21 cellular contexts compared by ENCODE assay signal in the genomic region with DNA sequence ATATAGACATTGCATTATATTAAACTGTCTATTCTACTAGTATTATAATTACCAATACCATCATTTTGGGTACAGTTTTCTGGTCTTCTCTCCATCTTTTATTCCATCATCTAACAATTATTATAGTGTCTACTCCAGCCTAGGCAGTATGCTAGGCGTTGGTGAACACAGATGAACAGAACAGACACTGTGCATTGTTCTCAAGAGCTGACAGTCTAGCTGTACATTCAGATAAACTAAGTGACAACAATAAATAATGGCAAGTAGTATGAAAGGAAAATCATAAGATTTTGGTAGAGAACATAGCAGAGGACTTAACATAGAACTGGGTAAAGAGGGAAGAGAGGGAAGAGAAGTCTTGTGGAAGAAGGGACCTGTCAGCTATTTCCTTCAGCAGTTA. TPM values are rescaled to one million over a fixed set of nuclear protein-coding genes. Genes with fewer than 3 reads are reported as not detected.
DNase-seq lines count a peak whose midpoint lies in the region; TF ChIP-seq lines count a peak whose summit lies in the region.
"Had no signal": no experiment of that assay in that cellular context is flagged by ENCODE, and none has a peak within 500 bp of the region (broad histone marks: within the 10 kb centered on the region; RNA-seq: fewer than 3 reads in every experiment).

No MANE protein-coding gene starts in this region.

- H3K9me3 Mint-ChIP-seq in immature natural killer cell, result peaks cover 0 to 5% (median 2%) of the 10 kb centered on the region in 6 donors

- H3K9me3 ChIP-seq in OCI-LY7 (ENCODE audit: low read length), result no peaks in the 10 kb centered on the region
- H3K9me3 ChIP-seq: A549, BE2C, BLaER1, Caco-2 had no signal

- no TSS peak for BruUV-seq in OCI-LY7 (replicated peaks; lab: Mats Ljungman, UMichigan)

- no peak overlapping the region for H3K4me3 Mint-ChIP-seq in immature natural killer cell
- H3K4me3 Mint-ChIP-seq: CD14-positive monocyte; CD4-positive, CD25-positive, alpha-beta regulatory T cell; CD8-positive, alpha-beta T cell had no signal

- no peaks in the 10 kb centered on the region for H3K4me1 ChIP-seq in OCI-LY7 (ENCODE audit: insufficient read depth, low read length, poor library complexity, severe bottlenecking)
- H3K4me1 ChIP-seq: BE2C, BLaER1, Caco-2 had no signal

- H4K20me1 ChIP-seq in OCI-LY7 (ENCODE audit: insufficient read depth, low read length), result no peaks in the 10 kb centered on the region
- H4K20me1 ChIP-seq: BLaER1 had no signal

- no peaks in the 10 kb centered on the region for H3K79me2 ChIP-seq in OCI-LY7 (ENCODE audit: insufficient read depth, low read depth, low read length)

- POLR2A ChIA-PET in OCI-LY7 (lab: Charles Lee), result no interaction called here

- intact Hi-C loops in OCI-LY7 (cut with micrococcal nuclease; ENCODE audit: unreplicated experiment), result no loop called here

- DNase-seq in Ammon's horn (ENCODE audit: low spot score), result peak; percentile 11
- DNase-seq in SK-MEL-5 (ENCODE audit: low read depth, low spot score), result peak; percentile 79
- peak; percentile 26 for DNase-seq in globus pallidus (ENCODE audit: low spot score)
- peak; percentile 84 for DNase-seq in pons (ENCODE audit: low spot score)
- DNase-seq in activated CD4-positive, alpha-beta T cell treated with anti-CD3 and anti-CD28 coated beads for 1 hour, result no peak
- DNase-seq in OCI-LY7 (ENCODE audit: low spot score), result no peak
- DNase-seq in NK-92 (lab: John Stamatoyannopoulos, UW; ENCODE audit: unreplicated experiment), result no peak
- no peak for DNase-seq in immature natural killer cell
- DNase-seq: AML-193; BE2C; C1 segment of cervical spinal cord; Caco-2; Calu3; CD4-positive, CD25-positive, alpha-beta regulatory T cell; CD8-positive, alpha-beta T cell; DMS79 treated with DMSO at 0.1 percent for 48 hours; GF-D8 had no signal

- CTCF ChIA-PET in OCI-LY7 (lab: Charles Lee; ENCODE audit: unreplicated experiment), result no interaction called here

- no peak overlapping the region for H3K27ac Mint-ChIP-seq in immature natural killer cell
- H3K27ac Mint-ChIP-seq: CD14-positive monocyte; CD4-positive, CD25-positive, alpha-beta regulatory T cell; CD8-positive, alpha-beta T cell had no signal

- no peak overlapping the region for H2AFZ ChIP-seq in OCI-LY7 (ENCODE audit: low read length)

- H3K9me2 ChIP-seq in OCI-LY7 (ENCODE audit: insufficient read depth, low read length), result no peaks in the 10 kb centered on the region

- TF ChIP-seq CTCF in OCI-LY7 (conservative IDR thresholded peaks at IDR 0.05; ENCODE audit: low read length), result no peak

- peaks cover 0 to 4% (median 0%) of the 10 kb centered on the region in 3 donors for H3K36me3 Mint-ChIP-seq in immature natural killer cell
- H3K36me3 Mint-ChIP-seq: CD14-positive monocyte; CD4-positive, CD25-positive, alpha-beta regulatory T cell; CD8-positive, alpha-beta T cell had no signal

- peaks cover 0 to 5% (median 2%) of the 10 kb centered on the region in 3 donors for H3K27me3 Mint-ChIP-seq in immature natural killer cell (ENCODE audit: low read depth in 3 of 3)

- no peak overlapping the region for H3K4me3 ChIP-seq in OCI-LY7 (ENCODE audit: low read depth, low read length, poor library complexity, severe bottlenecking)
- H3K4me3 ChIP-seq: A549, BLaER1 had no signal

- no peak overlapping the region for H3K27ac ChIP-seq in OCI-LY7 (ENCODE audit: low read depth, low read length, poor library complexity, severe bottlenecking)
- H3K27ac ChIP-seq: 22Rv1, A549, BLaER1 had no signal

- no peaks in the 10 kb centered on the region for H3K4me1 Mint-ChIP-seq in immature natural killer cell
- H3K4me1 Mint-ChIP-seq: CD14-positive monocyte; CD4-positive, CD25-positive, alpha-beta regulatory T cell had no signal

- in situ Hi-C loops in SK-MEL-5 (cut with HindIII; ENCODE audit: low pct_unique_long_range_greater_than_20kb, low sequenced_read_pairs), result no loop called here

- no peaks in the 10 kb centered on the region for H3K36me3 ChIP-seq in OCI-LY7 (ENCODE audit: insufficient read depth, low read length)
- H3K36me3 ChIP-seq: BE2C, BLaER1 had no signal

- H3K4me2 ChIP-seq in OCI-LY7 (ENCODE audit: low read length), result no peak overlapping the region
- H3K4me2 ChIP-seq: A549, BLaER1 had no signal

RNA-seq across cellular contexts. Expression of a gene that starts 12.5 kb away (rescaled TPM):
- 27.2 and 32.3 TPM in 2 replicates for total RNA-seq in SK-MEL-5 (2014; rRNA removed; shearing (Covaris generic))
- polyA plus RNA-seq in SK-MEL-5 (2015; cell fraction: cytosol; rRNA removed), result 16.6 and 23.3 TPM in 2 replicates
- polyA plus RNA-seq in SK-MEL-5 (2015; cell fraction: nucleus; rRNA removed), result 10.7 and 12.9 TPM in 2 replicates
- not detected in 2 replicates for total RNA-seq in OCI-LY7 (2014; rRNA removed; shearing (Covaris generic))
- not detected in 2 replicates for total RNA-seq in OCI-LY7 (2022)
- polyA plus RNA-seq in immature natural killer cell, result under 1 TPM in 2 of 3 donors, not detected in 1; 0.09 to 0.34 TPM
- total RNA-seq: Calu3; CD4-positive, CD25-positive, alpha-beta regulatory T cell had no signal
- polyA plus RNA-seq: CD14-positive monocyte; CD4-positive, CD25-positive, alpha-beta regulatory T cell had no signal

Comparison
In these comparisons a context has a peak if more than half of its experiments do, and no peak if none do; other contexts are left out.
1. DNase-seq: peak in Ammon's horn (single experiment), SK-MEL-5 (single experiment), globus pallidus (single experiment) and pons (single experiment); none in activated CD4-positive, alpha-beta T cell treated with anti-CD3 and anti-CD28 coated beads for 1 hour (single experiment), OCI-LY7 (single experiment), NK-92 (single experiment) and immature natural killer cell (0 of 3).
2. RNA of a gene that starts 12.5 kb away (total RNA-seq): 27.2 to 32.3 TPM in SK-MEL-5; not detected in OCI-LY7; every median in the first group is over 10 times any median in the second.